19 cellular contexts compared by ENCODE assay signal in genomic region chr5:177131019-177131320, GRCh38. TPM values are rescaled to one million over a fixed set of nuclear protein-coding genes. Genes with fewer than 3 reads are reported as not detected.
A peak's percentile ranks its signal among the peaks of the same experiment; 100 is the strongest.
DNase-seq lines count a peak whose midpoint lies in the region; ATAC-seq, FAIRE-seq and TF ChIP-seq lines count a peak whose summit lies in the region.
"Had no signal": no experiment of that assay in that cellular context is flagged by ENCODE, and none has a peak within 500 bp of the region (broad histone marks: within the 10 kb centered on the region; RNA-seq: fewer than 3 reads in every experiment).

No MANE protein-coding gene starts in this region.

- DNase-seq in HEK293T (ENCODE audit: extremely low spot score) (no peak), T-cell (no peak), endothelial cell (ENCODE audit: low spot score) (no peak), neural crest cell (ENCODE audit: low read depth, low spot score) (no peak), hepatic stellate cell (ENCODE audit: low spot score) (no peak), H54 (ENCODE audit: insufficient read length, low spot score) (no peak), NCI-H82 (lab: John Stamatoyannopoulos, UW) (no peak)
- DNase-seq: activated naive CD4-positive, alpha-beta T cell treated with Interleukin-2 at 50 U/mL for 16 hours; AML-193; midbrain; NCI-H1417 treated with DMSO at 0.1 percent for 48 hours; NCI-H2171 treated with DMSO at 0.1 percent for 48 hours; RPMI8226; T-helper 2 cell; transverse colon had no signal

- CTCF ChIA-PET in HEK293T (lab: Yijun Ruan, JAX), result no interaction called here
- CTCF ChIA-PET in T-cell (lab: Charles Lee), result no interaction called here

- TF ChIP-seq CTCF in endothelial cell (IDR thresholded peaks at IDR 0.05; ENCODE audit: unreplicated experiment) (no peak), neural crest cell (conservative IDR thresholded peaks at IDR 0.05) (no peak)

- H3K27ac Mint-ChIP-seq in T-cell (peak overlapping the region; percentile 75 to 89), endothelial cell (ENCODE audit: unreplicated experiment) (no peak overlapping the region), neural crest cell (ENCODE audit: unreplicated experiment) (no peak overlapping the region)

- ATAC-seq in T-cell (replicated peaks in 1 of 4) (no peak), HG03108 (IDR thresholded peaks at IDR 0.05; ENCODE audit: unreplicated experiment) (no peak)
- ATAC-seq: activated CD4-positive, CD25-positive, alpha-beta regulatory T cell treated with anti-CD3 and anti-CD28 coated beads, Interleukin-2, amount 50 U/mL, for 24 hours; pancreas had no signal

- H3K4me3 Mint-ChIP-seq in T-cell, result peak overlapping the region; percentile 41 to 47 (median 43)
- peak overlapping the region; percentile 27 for H3K4me3 Mint-ChIP-seq in endothelial cell (ENCODE audit: unreplicated experiment)
- peak overlapping the region; percentile 85 for H3K4me3 Mint-ChIP-seq in neural crest cell

- POLR2A ChIA-PET in HEK293T (lab: Yijun Ruan, JAX) (no interaction called here), T-cell (lab: Charles Lee) (interaction anchor here in 1 of 2 donors (0.6 kb wide), 1 partner anchor 9 kb away, joined by 6 read pairs; no protein-coding TSS in a partner anchor)

- no peak for TF ChIP-seq POLR2A in H54 (IDR thresholded peaks at IDR 0.05; ENCODE audit: low read depth, low read length)

- FAIRE-seq in H54 (lab: Jason Lieb, UNC), result no peak
- FAIRE-seq: pancreas, small intestine had no signal

- peaks cover 6% of the 10 kb centered on the region for H3K36me3 Mint-ChIP-seq in T-cell
- H3K36me3 Mint-ChIP-seq in endothelial cell (ENCODE audit: low read depth, unreplicated experiment), result peaks cover 11% of the 10 kb centered on the region
- peaks cover 7% of the 10 kb centered on the region for H3K36me3 Mint-ChIP-seq in neural crest cell (ENCODE audit: low read depth)

- H3K9me3 Mint-ChIP-seq in T-cell, result no peaks in the 10 kb centered on the region
- no peaks in the 10 kb centered on the region for H3K9me3 Mint-ChIP-seq in endothelial cell (ENCODE audit: unreplicated experiment)
- no peaks in the 10 kb centered on the region for H3K9me3 Mint-ChIP-seq in neural crest cell

- H3K4me1 Mint-ChIP-seq in T-cell (peaks cover 47 to 56% (median 49%) of the 10 kb centered on the region in 3 donors), endothelial cell (ENCODE audit: unreplicated experiment) (peaks cover 43% of the 10 kb centered on the region), neural crest cell (peaks cover 19% of the 10 kb centered on the region)

- H3K27me3 Mint-ChIP-seq in T-cell (no peaks in the 10 kb centered on the region), endothelial cell (ENCODE audit: unreplicated experiment) (peaks cover 19% of the 10 kb centered on the region), neural crest cell (ENCODE audit: low read depth) (peaks cover 7% of the 10 kb centered on the region)

TF ChIP-seq in HEK293T, 16 proteins besides CTCF, POLR2A, EP300 and RAD21:
- TF ChIP-seq PKNOX1 (IDR thresholded peaks at IDR 0.05) (peak; percentile 82), L3MBTL2 (conservative IDR thresholded peaks at IDR 0.05) (no peak)

RNA-seq across cellular contexts. Expression of gene NSD1, which starts 2.6 kb away (rescaled TPM):
- total RNA-seq in T-cell, result 100 to 1,000 TPM in 3 of 5 donors, 10 to 100 TPM in 2; 89.5 to 113 (median 103) TPM
- 111 TPM for total RNA-seq in endothelial cell (ENCODE audit: unreplicated experiment)
- 122 TPM in 2 replicates for total RNA-seq in neural crest cell

RNA-seq across cellular contexts. Expression of gene FGFR4, which starts 44.3 kb away (rescaled TPM):
- total RNA-seq in T-cell, result 1 to 10 TPM; 1.6 to 5.1 (median 3.2) TPM
- 11.0 TPM for total RNA-seq in endothelial cell (ENCODE audit: unreplicated experiment)
- 5.4 and 7.1 TPM in 2 replicates for total RNA-seq in neural crest cell

Comparison
In these comparisons a context has a peak if more than half of its experiments do, and no peak if none do; other contexts are left out.
1. H3K27ac Mint-ChIP-seq: peak in T-cell (2 of 2); none in endothelial cell (single experiment) and neural crest cell (single experiment).
2. H3K4me3 Mint-ChIP-seq: peak in every context shown above with its lines; median percentile 85 in neural crest cell; 43 in T-cell; 27 in endothelial cell.